ENCODE assay signal across 13 cellular contexts in the genomic region with DNA sequence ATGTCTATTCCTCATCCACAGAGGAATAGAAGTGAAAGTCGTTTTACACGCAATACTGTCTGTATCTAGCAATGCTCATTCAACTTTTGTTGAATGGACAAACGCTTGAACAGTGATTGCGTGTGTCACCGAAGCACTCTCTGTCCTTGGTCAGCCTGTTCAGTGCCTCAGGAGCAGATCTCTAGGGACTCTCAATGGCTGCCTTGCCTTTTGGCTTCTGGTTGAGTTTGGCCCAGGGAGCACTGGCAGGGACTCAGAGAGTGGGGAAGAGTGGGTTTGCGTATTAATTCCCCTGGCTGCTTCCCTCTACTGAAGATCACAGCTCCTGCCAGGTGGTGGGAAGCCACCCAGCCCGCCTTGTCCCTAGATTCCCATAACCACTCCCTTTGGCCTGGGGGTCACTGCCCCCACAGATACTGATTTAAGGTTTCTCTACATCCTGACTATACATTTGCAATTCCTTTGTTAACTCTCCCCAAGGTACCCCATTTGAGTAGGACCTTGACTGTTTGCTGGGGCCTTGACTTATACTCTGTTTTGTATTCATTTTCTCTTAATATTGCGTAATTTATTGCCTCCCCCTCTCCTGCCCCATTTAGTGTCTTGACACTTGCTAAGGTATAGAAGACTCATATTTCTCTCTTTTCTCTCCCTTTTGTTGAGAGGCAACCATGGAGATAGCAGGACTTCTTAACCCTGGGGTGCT.
A peak's percentile ranks its signal among the peaks of the same experiment; 100 is the strongest.
DNase-seq lines count a peak whose midpoint lies in the region; ATAC-seq, FAIRE-seq and TF ChIP-seq lines count a peak whose summit lies in the region.
"Had no signal": no experiment of that assay in that cellular context is flagged by ENCODE, and none has a peak within 500 bp of the region (broad histone marks: within the 10 kb centered on the region; RNA-seq: fewer than 3 reads in every experiment).

No MANE protein-coding gene starts in this region.

- H3K27me3 Mint-ChIP-seq in stimulated activated naive CD8-positive, alpha-beta T cell treated with anti-CD3 and anti-CD28 coated beads, Interleukin-15, Interleukin-2, amounts not matched to agents 100 ng/mL and 50 ng/mL, for 24 hours: no peaks in the 10 kb centered on the region
- H3K27me3 Mint-ChIP-seq in chondrocyte (ENCODE audit: low read depth): no peaks in the 10 kb centered on the region

- peaks cover 40% of the 10 kb centered on the region for H3K4me1 Mint-ChIP-seq in stimulated activated naive CD8-positive, alpha-beta T cell treated with anti-CD3 and anti-CD28 coated beads, Interleukin-15, Interleukin-2, amounts not matched to agents 100 ng/mL and 50 ng/mL, for 24 hours (ENCODE audit: low read depth)
- H3K4me1 Mint-ChIP-seq in chondrocyte (ENCODE audit: low read depth): peaks cover 40% of the 10 kb centered on the region

- no peak for ATAC-seq in stimulated activated naive CD8-positive, alpha-beta T cell treated with anti-CD3 and anti-CD28 coated beads, Interleukin-15, Interleukin-2, amounts not matched to agents 100 U/mL and 50 U/mL, for 24 hours

- TF ChIP-seq CTCF in chondrocyte (IDR thresholded peaks at IDR 0.05): no peak
- no peak for TF ChIP-seq CTCF in vagina (IDR thresholded peaks at IDR 0.05)

- no peaks in the 10 kb centered on the region for H3K36me3 ChIP-seq in vagina
- H3K36me3 ChIP-seq: BE2C, neural progenitor cell, thoracic aorta had no signal

- no peaks in the 10 kb centered on the region for H3K9me3 Mint-ChIP-seq in stimulated activated naive CD8-positive, alpha-beta T cell treated with anti-CD3 and anti-CD28 coated beads, Interleukin-15, Interleukin-2, amounts not matched to agents 100 ng/mL and 50 ng/mL, for 24 hours
- no peaks in the 10 kb centered on the region for H3K9me3 Mint-ChIP-seq in chondrocyte (ENCODE audit: low read depth)
- H3K9me3 Mint-ChIP-seq: neural progenitor cell had no signal

- no peak overlapping the region for H3K4me3 ChIP-seq in vagina
- H3K4me3 ChIP-seq: neural progenitor cell had no signal

- H3K9me3 ChIP-seq in vagina: no peaks in the 10 kb centered on the region
- H3K9me3 ChIP-seq: BE2C, thoracic aorta had no signal

- DNase-seq in stimulated activated naive CD8-positive, alpha-beta T cell treated with anti-CD3 and anti-CD28 coated beads, Interleukin-15, Interleukin-2, amounts not matched to agents 100 U/mL and 50 U/mL, for 24 hours: no peak
- DNase-seq in chondrocyte (ENCODE audit: low spot score): no peak
- DNase-seq in nucleus accumbens (lab: John Stamatoyannopoulos, UW): peak in 32 of 56 donors; percentile 5 to 65 (median 22)
- no peak for DNase-seq in NCI-H82 treated with DMSO at 0.1 percent for 48 hours (lab: John Stamatoyannopoulos, UW; ENCODE audit: unreplicated experiment)
- DNase-seq in GM19239 (ENCODE audit: insufficient read length, low spot score): no peak
- DNase-seq in vagina (ENCODE audit: extremely low spot score in 2 of 2): no peak
- no peak for DNase-seq in NCI-H1105 treated with DMSO at 0.1 percent for 48 hours (lab: John Stamatoyannopoulos, UW)

- intact Hi-C loops in vagina (cut with DNase I): loop anchor here (1.0 kb wide), 1 partner anchor 137 kb away; no protein-coding TSS in a partner anchor

- H3K36me3 Mint-ChIP-seq in stimulated activated naive CD8-positive, alpha-beta T cell treated with anti-CD3 and anti-CD28 coated beads, Interleukin-15, Interleukin-2, amounts not matched to agents 100 ng/mL and 50 ng/mL, for 24 hours (ENCODE audit: low read depth): no peaks in the 10 kb centered on the region
- H3K36me3 Mint-ChIP-seq in chondrocyte (ENCODE audit: low read depth): no peaks in the 10 kb centered on the region
- H3K36me3 Mint-ChIP-seq: neural progenitor cell had no signal

- no peak for FAIRE-seq in GM19239 (lab: Jason Lieb, UNC)
- FAIRE-seq: RCC 7860 had no signal

- H3K27me3 ChIP-seq in vagina: no peaks in the 10 kb centered on the region
- H3K27me3 ChIP-seq: BE2C, neural progenitor cell had no signal

- H3K4me3 Mint-ChIP-seq in stimulated activated naive CD8-positive, alpha-beta T cell treated with anti-CD3 and anti-CD28 coated beads, Interleukin-15, Interleukin-2, amounts not matched to agents 100 ng/mL and 50 ng/mL, for 24 hours: peak overlapping the region; percentile 47
- H3K4me3 Mint-ChIP-seq in chondrocyte (ENCODE audit: unreplicated experiment): no peak overlapping the region

- H3K27ac Mint-ChIP-seq in stimulated activated naive CD8-positive, alpha-beta T cell treated with anti-CD3 and anti-CD28 coated beads, Interleukin-15, Interleukin-2, amounts not matched to agents 100 ng/mL and 50 ng/mL, for 24 hours: peak overlapping the region; percentile 78
- peak overlapping the region; percentile 53 for H3K27ac Mint-ChIP-seq in chondrocyte (ENCODE audit: unreplicated experiment)
- H3K27ac Mint-ChIP-seq: neural progenitor cell had no signal

- no peak overlapping the region for H3K27ac ChIP-seq in vagina
- H3K27ac ChIP-seq: KMS-11, neural progenitor cell, thoracic aorta had no signal

- peaks cover 10% of the 10 kb centered on the region for H3K4me1 ChIP-seq in vagina

- no peak for TF ChIP-seq POLR2A in vagina (IDR thresholded peaks at IDR 0.05)

Comparison
In these comparisons a context has a peak if more than half of its experiments do, and no peak if none do; other contexts are left out.
1. DNase-seq: peak in nucleus accumbens (32 of 56); none in stimulated activated naive CD8-positive, alpha-beta T cell treated with anti-CD3 and anti-CD28 coated beads, Interleukin-15, Interleukin-2, amounts not matched to agents 100 U/mL and 50 U/mL, for 24 hours (single experiment), chondrocyte (single experiment), NCI-H82 treated with DMSO at 0.1 percent for 48 hours (single experiment), GM19239 (single experiment), vagina (0 of 2) and NCI-H1105 treated with DMSO at 0.1 percent for 48 hours (single experiment).